Comparison of ENCODE assay signal across 22 cellular contexts in the genomic region with DNA sequence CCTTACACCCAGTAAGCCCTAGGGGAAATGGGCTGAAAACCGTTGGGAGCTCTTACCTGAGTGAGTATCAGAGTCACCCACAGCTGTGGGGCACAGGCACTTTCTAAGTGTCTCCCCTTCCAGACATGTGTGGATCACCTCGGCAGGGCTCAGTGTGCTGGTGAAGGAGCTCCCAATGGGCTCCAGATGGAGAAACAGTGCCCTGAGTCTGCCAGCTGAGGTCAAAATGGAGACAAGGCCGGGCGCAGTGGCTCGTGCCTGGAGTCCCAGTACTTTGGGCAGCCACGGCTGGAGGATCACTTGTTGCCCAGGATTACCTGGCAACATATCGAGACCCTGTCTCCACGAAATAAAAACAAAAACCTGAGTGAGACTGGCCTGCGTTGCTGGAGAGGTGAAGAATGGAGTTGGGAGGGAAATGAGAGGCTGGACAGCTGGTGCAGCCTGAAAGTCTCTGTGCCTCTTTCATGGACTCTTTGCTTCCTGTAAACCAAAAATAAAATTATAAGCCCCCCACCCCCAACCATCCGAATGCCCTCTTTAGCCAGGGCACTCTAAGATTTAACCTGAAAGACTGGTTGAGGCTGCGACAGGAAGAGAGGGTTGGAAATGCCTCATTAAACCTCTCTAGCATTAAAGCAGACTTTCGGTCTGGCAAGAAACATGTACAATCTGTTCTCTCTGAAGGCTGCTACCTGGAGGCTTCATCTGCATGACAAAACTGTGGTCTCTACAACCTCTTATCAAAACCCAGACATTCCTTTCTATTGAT.
DNase-seq lines count a peak whose midpoint lies in the region; TF ChIP-seq lines count a peak whose summit lies in the region.
"Had no signal": no experiment of that assay in that cellular context is flagged by ENCODE, and none has a peak within 500 bp of the region (broad histone marks: within the 10 kb centered on the region; RNA-seq: fewer than 3 reads in every experiment).

No MANE protein-coding gene starts in this region.

- H3K27me3 ChIP-seq in GM06990 (replicated peaks; ENCODE audit: control insufficient read depth, insufficient read depth, low read length) (no peaks in the 10 kb centered on the region), mesenchymal stem cell (ENCODE audit: control insufficient read depth in 1 of 2, insufficient read depth in 1 of 2, low read length in 2 of 2) (no peaks in the 10 kb centered on the region), Caco-2 (replicated peaks; ENCODE audit: control insufficient read depth, insufficient read depth, low read length) (no peaks in the 10 kb centered on the region)
- H3K27me3 ChIP-seq: SJCRH30 had no signal

- WGBS in mesenchymal stem cell, result 96% methylated on average over 11 of the region's 12 CpGs

- H3K9me3 ChIP-seq in mesenchymal stem cell (ENCODE audit: control insufficient read depth, low read length), result no peaks in the 10 kb centered on the region
- H3K9me3 ChIP-seq in Caco-2, result 0 out of 2 replicates have a peak, but pooled peaks cover 1% of the 10 kb centered on the region
- H3K9me3 ChIP-seq: HAP-1, SJCRH30 had no signal

- H3K36me3 ChIP-seq in GM06990 (ENCODE audit: control insufficient read depth, insufficient read depth, low read length) (no peaks in the 10 kb centered on the region), mesenchymal stem cell (ENCODE audit: control insufficient read depth in 1 of 2, insufficient read depth in 2 of 2, low read depth in 1 of 2, low read length in 2 of 2) (no peaks in the 10 kb centered on the region), Caco-2 (ENCODE audit: control insufficient read depth, insufficient read depth, low read length) (no peaks in the 10 kb centered on the region)
- H3K36me3 ChIP-seq: HAP-1, SJCRH30 had no signal

- no peak overlapping the region for H2BK12ac ChIP-seq in mesenchymal stem cell (ENCODE audit: low read length in 2 of 2)

- H3K4me1 ChIP-seq in mesenchymal stem cell (ENCODE audit: control insufficient read depth, insufficient read depth, low read depth, low read length), result peaks cover 10% of the 10 kb centered on the region
- H3K4me1 ChIP-seq in Caco-2, result no peaks in the 10 kb centered on the region
- H3K4me1 ChIP-seq: HAP-1 had no signal

- BruUV-seq in Caco-2 (replicated peaks; lab: Mats Ljungman, UMichigan), result no TSS peak

- H3K9ac ChIP-seq in mesenchymal stem cell (ENCODE audit: low read length), result no peak overlapping the region
- H3K9ac ChIP-seq: GM23248 had no signal

- H3K14ac ChIP-seq in mesenchymal stem cell (ENCODE audit: low read length in 2 of 2), result peak overlapping the region in 1 of 2 experiments; percentile 74

- peak overlapping the region in 1 of 2 experiments; percentile 44 for H3K4ac ChIP-seq in mesenchymal stem cell (ENCODE audit: low read depth in 1 of 2, low read length in 2 of 2)

- H2AK5ac ChIP-seq in mesenchymal stem cell (ENCODE audit: low read length, severe bottlenecking), result peak overlapping the region; percentile 91

- POLR2A ChIA-PET in Caco-2 (lab: Charles Lee), result no interaction called here

- H3K36me3 Mint-ChIP-seq in Caco-2 (ENCODE audit: insufficient read depth, unreplicated experiment), result no peaks in the 10 kb centered on the region
- H3K36me3 Mint-ChIP-seq: CD4-positive, alpha-beta memory T cell; IgD-negative memory B cell; T-cell had no signal

- H3K27me3 Mint-ChIP-seq in Caco-2 (ENCODE audit: insufficient read depth, unreplicated experiment), result peaks cover 2% of the 10 kb centered on the region
- H3K27me3 Mint-ChIP-seq: T-cell had no signal

- no peak overlapping the region for H2BK15ac ChIP-seq in mesenchymal stem cell (ENCODE audit: low read depth, poor library complexity, severe bottlenecking)

- TF ChIP-seq CTCF in GM06990 (IDR thresholded peaks at IDR 0.05; ENCODE audit: insufficient read depth, low read length, poor library complexity, severe bottlenecking), result no peak
- TF ChIP-seq CTCF in VCaP (conservative IDR thresholded peaks at IDR 0.05), result no peak
- TF ChIP-seq CTCF in Caco-2 (IDR thresholded peaks at IDR 0.05; ENCODE audit: insufficient read depth in 1 of 2, low read depth in 1 of 2, low read length in 1 of 2, severe bottlenecking in 1 of 2, unreplicated experiment in 1 of 2), result no peak

- peak overlapping the region; percentile 88 for H3K27ac ChIP-seq in VCaP
- H3K27ac ChIP-seq in mesenchymal stem cell (ENCODE audit: low read length, poor library complexity, severe bottlenecking), result no peak overlapping the region
- H3K27ac ChIP-seq: GM23248, SJCRH30 had no signal

- H3K79me1 ChIP-seq in mesenchymal stem cell (replicated peaks; ENCODE audit: low read length, poor library complexity, severe bottlenecking), result no peaks in the 10 kb centered on the region

- no peak overlapping the region for H3K4me2 ChIP-seq in mesenchymal stem cell (ENCODE audit: low read length, poor library complexity, severe bottlenecking)

- H3K27ac Mint-ChIP-seq in Caco-2 (ENCODE audit: unreplicated experiment), result no peak overlapping the region
- H3K27ac Mint-ChIP-seq: CD4-positive, alpha-beta memory T cell; IgD-negative memory B cell; T-cell had no signal

- H4K8ac ChIP-seq in mesenchymal stem cell (ENCODE audit: low read length), result no peak overlapping the region

- CTCF ChIA-PET in Caco-2 (lab: Charles Lee), result no interaction called here

- H2BK5ac ChIP-seq in mesenchymal stem cell (ENCODE audit: low read depth, low read length, poor library complexity, severe bottlenecking), result no peak overlapping the region

- DNase-seq in GM06990 (ENCODE audit: extremely low read depth, insufficient read length) (no peak), mesenchymal stem cell (no peak), renal cortical epithelial cell (ENCODE audit: low read depth) (peak; percentile 45), NCI-H1048 (lab: John Stamatoyannopoulos, UW) (no peak), Caco-2 (no peak), iPS-NIHi7 (ENCODE audit: extremely low spot score) (no peak)
- DNase-seq in stimulated activated CD8-positive, alpha-beta memory T cell treated with anti-CD3 and anti-CD28 coated beads, Interleukin-4, amount 100 ng/mL, for 48 hours, result no peak
- DNase-seq: CD4-positive, alpha-beta memory T cell; DMS53; GM23248; MV-4-11; NCI-H1417; NCI-H187 treated with DMSO at 0.1 percent for 48 hours; NCI-H2227 treated with DMSO at 0.1 percent for 48 hours; NCI-H524 treated with DMSO at 0.1 percent for 48 hours; NCI-H82; OCI-M1; SJCRH30; T-cell had no signal

- no peaks in the 10 kb centered on the region for H3K4me1 Mint-ChIP-seq in Caco-2 (ENCODE audit: low read depth, unreplicated experiment)
- H3K4me1 Mint-ChIP-seq: CD4-positive, alpha-beta memory T cell; IgD-negative memory B cell; T-cell had no signal

- no peak overlapping the region for H2BK120ac ChIP-seq in mesenchymal stem cell (ENCODE audit: low read depth, low read length)

- no peak overlapping the region for H2AFZ ChIP-seq in mesenchymal stem cell (ENCODE audit: low read depth, low read length)
- H2AFZ ChIP-seq: GM23248 had no signal

- H3K4me3 ChIP-seq in GM06990 (replicated peaks; ENCODE audit: low read depth, low read length), result peak overlapping the region; percentile 19
- no peak overlapping the region for H3K4me3 ChIP-seq in mesenchymal stem cell (ENCODE audit: insufficient read depth in 1 of 2, low read depth in 1 of 2, low read length in 2 of 2)
- H3K4me3 ChIP-seq in Caco-2 (ENCODE audit: low read depth, low read length), result no peak overlapping the region
- H3K4me3 ChIP-seq: GM23248, HAP-1, SJCRH30 had no signal

- no peaks in the 10 kb centered on the region for H3K9me3 Mint-ChIP-seq in Caco-2 (ENCODE audit: unreplicated experiment)
- H3K9me3 Mint-ChIP-seq: T-cell had no signal

- H3K23ac ChIP-seq in mesenchymal stem cell (ENCODE audit: low read length in 2 of 2), result no peak overlapping the region

- no peak overlapping the region for H3K4me3 Mint-ChIP-seq in Caco-2 (ENCODE audit: unreplicated experiment)
- H3K4me3 Mint-ChIP-seq: CD4-positive, alpha-beta memory T cell; IgD-negative memory B cell; T-cell had no signal

- intact Hi-C loops in Caco-2 (cut with micrococcal nuclease; ENCODE audit: unreplicated experiment), result no loop called here

- H3K18ac ChIP-seq in mesenchymal stem cell (ENCODE audit: low read depth in 1 of 2, low read length in 2 of 2), result peak overlapping the region in 1 of 2 experiments; percentile 44

- no peak overlapping the region for H4K91ac ChIP-seq in mesenchymal stem cell (ENCODE audit: low read length)
